ENCODE assay signal across 14 cellular contexts in the genomic region with DNA sequence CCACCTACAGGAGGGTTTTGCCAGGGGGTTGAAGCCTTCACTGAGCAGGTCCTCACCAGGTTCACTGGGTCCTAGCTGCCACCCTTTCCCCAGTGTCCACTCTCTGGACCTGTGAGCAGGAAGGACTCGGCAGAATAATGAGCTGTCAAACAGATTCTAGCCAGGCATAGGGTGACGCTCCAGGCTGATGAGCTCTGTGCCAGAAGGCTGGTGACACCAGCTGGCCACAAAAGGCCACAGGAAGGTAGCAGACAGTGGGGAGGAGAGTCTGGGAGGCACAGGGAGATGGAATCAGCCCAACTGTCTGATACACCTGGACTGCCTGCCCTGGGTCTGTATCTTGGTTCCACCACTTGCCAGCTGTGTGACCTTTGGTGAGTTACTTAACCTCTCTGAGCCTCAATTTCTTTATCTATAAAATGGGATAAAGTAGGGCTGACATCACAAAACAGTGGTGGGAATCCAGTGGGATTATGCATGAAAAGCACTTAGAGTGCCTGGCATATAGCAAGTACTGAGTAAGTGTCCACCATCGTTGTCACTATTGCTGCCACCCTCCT.
"Had no signal": no experiment of that assay in that cellular context is flagged by ENCODE, and none has a peak within 500 bp of the region (broad histone marks: within the 10 kb centered on the region; RNA-seq: fewer than 3 reads in every experiment).

No MANE protein-coding gene starts in this region.

- ATAC-seq: lower lobe of right lung; stimulated activated naive CD8-positive, alpha-beta T cell treated with anti-CD3 and anti-CD28 coated beads, Interleukin-15, amount 100 ng/mL, for 72 hours had no signal

- DNase-seq: activated CD4-positive, CD25-positive, alpha-beta regulatory T cell; brain microvascular endothelial cell; effector CD4-positive, alpha-beta T cell; glutamatergic neuron; immature natural killer cell; lower lobe of right lung; naive B cell; retina; stimulated activated CD4-positive, alpha-beta T cell treated with anti-CD3 and anti-CD28 coated beads, Interleukin-15, amount 100 ng/mL, for 24 hours; stimulated activated CD4-positive, alpha-beta T cell treated with anti-CD3 and anti-CD28 coated beads, Interleukin-4, amount 100 ng/mL, for 24 hours; stimulated activated naive CD8-positive, alpha-beta T cell treated with anti-CD3 and anti-CD28 coated beads, Interleukin-15, amount 100 ng/mL, for 72 hours; T-helper 2 cell; thyroid gland had no signal

- H3K27ac ChIP-seq: brain microvascular endothelial cell, lower lobe of right lung, parathyroid adenoma had no signal

- H3K4me3 ChIP-seq: lower lobe of right lung, thyroid gland had no signal

- H3K9me3 ChIP-seq: lower lobe of right lung, thyroid gland had no signal

- H3K4me1 ChIP-seq: lower lobe of right lung, parathyroid adenoma had no signal

- H3K27me3 ChIP-seq: brain microvascular endothelial cell, thyroid gland had no signal
